In the genomic region with DNA sequence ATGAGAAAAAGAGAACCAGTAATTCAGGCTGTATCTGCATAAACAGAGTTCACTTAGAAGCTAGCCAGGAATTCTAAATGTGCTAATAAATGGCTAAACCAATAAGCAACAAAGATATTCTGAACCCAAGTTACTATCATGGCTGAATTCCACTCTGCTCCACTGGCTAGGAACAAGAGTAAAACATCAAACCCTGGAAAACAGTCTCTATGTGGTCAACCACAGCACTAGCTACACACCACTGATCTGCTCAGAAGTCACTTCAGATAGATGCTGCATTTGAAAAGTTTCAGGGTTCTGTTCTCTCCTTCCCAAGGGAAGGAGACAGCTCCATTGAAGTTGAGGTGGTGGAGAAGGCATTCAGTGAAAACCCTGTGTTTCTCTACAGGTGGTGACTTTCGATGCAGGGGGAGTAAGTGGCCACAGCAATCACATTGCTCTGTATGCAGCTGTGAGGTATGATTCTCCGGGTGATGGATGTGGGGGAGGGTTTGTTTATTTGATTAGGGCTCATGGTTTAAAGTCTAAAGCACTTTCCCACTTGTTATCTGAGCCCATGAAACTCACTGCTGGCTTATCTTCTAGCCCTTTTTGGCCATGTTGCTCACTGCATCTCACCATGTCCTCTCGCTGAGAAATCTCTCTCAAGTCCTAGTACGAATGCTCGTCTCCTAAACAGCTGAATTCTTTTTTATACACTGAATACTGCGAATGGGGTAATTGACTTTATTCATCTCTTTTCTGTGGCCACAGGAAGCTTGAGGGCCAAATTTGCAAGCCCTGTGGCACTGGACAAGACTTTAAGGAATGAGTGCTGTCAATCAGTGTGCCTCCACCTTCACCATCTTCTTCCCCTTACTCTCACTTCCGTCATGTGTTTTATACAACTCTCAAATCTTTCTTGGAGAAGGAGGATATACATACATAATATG, we compare ENCODE assay signal across 1 cellular context.
TF ChIP-seq lines count a peak whose summit lies in the region.

No MANE protein-coding gene starts in this region.

TF ChIP-seq in HepG2, 621 proteins besides CTCF, POLR2A, EP300 and RAD21 (continued from another document and continues in another):
- peak; percentile 60; the same call in 1 of the 2 replicates for TF ChIP-seq ZNF782 (CRISPR knock-in tag; IDR thresholded peaks at IDR 0.05; ENCODE audit: borderline replicate concordance)
- TF ChIP-seq, protein P1, sequence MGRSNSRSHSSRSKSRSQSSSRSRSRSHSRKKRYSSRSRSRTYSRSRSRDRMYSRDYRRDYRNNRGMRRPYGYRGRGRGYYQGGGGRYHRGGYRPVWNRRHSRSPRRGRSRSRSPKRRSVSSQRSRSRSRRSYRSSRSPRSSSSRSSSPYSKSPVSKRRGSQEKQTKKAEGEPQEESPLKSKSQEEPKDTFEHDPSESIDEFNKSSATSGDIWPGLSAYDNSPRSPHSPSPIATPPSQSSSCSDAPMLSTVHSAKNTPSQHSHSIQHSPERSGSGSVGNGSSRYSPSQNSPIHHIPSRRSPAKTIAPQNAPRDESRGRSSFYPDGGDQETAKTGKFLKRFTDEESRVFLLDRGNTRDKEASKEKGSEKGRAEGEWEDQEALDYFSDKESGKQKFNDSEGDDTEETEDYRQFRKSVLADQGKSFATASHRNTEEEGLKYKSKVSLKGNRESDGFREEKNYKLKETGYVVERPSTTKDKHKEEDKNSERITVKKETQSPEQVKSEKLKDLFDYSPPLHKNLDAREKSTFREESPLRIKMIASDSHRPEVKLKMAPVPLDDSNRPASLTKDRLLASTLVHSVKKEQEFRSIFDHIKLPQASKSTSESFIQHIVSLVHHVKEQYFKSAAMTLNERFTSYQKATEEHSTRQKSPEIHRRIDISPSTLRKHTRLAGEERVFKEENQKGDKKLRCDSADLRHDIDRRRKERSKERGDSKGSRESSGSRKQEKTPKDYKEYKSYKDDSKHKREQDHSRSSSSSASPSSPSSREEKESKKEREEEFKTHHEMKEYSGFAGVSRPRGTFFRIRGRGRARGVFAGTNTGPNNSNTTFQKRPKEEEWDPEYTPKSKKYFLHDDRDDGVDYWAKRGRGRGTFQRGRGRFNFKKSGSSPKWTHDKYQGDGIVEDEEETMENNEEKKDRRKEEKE (IDR thresholded peaks at IDR 0.05), result no peak
- TF ChIP-seq, protein P2, sequence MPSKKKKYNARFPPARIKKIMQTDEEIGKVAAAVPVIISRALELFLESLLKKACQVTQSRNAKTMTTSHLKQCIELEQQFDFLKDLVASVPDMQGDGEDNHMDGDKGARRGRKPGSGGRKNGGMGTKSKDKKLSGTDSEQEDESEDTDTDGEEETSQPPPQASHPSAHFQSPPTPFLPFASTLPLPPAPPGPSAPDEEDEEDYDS (CRISPR knock-in tag; IDR thresholded peaks at IDR 0.05), result peak; percentile 45; the same call in 1 of the 2 replicates
- TF ChIP-seq, protein P3, sequence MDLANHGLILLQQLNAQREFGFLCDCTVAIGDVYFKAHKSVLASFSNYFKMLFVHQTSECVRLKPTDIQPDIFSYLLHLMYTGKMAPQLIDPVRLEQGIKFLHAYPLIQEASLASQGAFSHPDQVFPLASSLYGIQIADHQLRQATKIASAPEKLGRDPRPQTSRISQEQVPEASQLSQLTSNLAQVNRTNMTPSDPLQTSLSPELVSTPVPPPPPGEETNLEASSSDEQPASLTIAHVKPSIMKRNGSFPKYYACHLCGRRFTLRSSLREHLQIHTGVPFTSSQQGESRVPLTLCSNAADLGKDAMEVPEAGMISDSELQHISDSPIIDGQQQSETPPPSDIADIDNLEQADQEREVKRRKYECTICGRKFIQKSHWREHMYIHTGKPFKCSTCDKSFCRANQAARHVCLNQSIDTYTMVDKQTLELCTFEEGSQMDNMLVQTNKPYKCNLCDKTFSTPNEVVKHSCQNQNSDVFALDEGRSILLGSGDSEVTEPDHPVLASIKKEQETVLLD (CRISPR knock-in tag; IDR thresholded peaks at IDR 0.05; ENCODE audit: low read depth), result no peak
- TF ChIP-seq, protein P4, sequence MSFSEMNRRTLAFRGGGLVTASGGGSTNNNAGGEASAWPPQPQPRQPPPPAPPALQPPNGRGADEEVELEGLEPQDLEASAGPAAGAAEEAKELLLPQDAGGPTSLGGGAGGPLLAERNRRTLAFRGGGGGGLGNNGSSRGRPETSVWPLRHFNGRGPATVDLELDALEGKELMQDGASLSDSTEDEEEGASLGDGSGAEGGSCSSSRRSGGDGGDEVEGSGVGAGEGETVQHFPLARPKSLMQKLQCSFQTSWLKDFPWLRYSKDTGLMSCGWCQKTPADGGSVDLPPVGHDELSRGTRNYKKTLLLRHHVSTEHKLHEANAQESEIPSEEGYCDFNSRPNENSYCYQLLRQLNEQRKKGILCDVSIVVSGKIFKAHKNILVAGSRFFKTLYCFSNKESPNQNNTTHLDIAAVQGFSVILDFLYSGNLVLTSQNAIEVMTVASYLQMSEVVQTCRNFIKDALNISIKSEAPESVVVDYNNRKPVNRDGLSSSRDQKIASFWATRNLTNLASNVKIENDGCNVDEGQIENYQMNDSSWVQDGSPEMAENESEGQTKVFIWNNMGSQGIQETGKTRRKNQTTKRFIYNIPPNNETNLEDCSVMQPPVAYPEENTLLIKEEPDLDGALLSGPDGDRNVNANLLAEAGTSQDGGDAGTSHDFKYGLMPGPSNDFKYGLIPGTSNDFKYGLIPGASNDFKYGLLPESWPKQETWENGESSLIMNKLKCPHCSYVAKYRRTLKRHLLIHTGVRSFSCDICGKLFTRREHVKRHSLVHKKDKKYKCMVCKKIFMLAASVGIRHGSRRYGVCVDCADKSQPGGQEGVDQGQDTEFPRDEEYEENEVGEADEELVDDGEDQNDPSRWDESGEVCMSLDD (CRISPR knock-in tag; IDR thresholded peaks at IDR 0.05; ENCODE audit: borderline replicate concordance), result no peak
- TF ChIP-seq SAP130 (CRISPR knock-in tag; IDR thresholded peaks at IDR 0.05; ENCODE audit: low read depth), result peak; percentile 82
- TF ChIP-seq MYC (CRISPR knock-in tag; IDR thresholded peaks at IDR 0.05; ENCODE audit: borderline replicate concordance), result peak; percentile 28; the same call in 1 of the 2 replicates
- no peak for TF ChIP-seq ZNF775 (CRISPR knock-in tag; IDR thresholded peaks at IDR 0.05; ENCODE audit: borderline replicate concordance)
- TF ChIP-seq ZNF530 (CRISPR knock-in tag; IDR thresholded peaks at IDR 0.05; ENCODE audit: low read depth), result no peak
- TF ChIP-seq, protein P5, sequence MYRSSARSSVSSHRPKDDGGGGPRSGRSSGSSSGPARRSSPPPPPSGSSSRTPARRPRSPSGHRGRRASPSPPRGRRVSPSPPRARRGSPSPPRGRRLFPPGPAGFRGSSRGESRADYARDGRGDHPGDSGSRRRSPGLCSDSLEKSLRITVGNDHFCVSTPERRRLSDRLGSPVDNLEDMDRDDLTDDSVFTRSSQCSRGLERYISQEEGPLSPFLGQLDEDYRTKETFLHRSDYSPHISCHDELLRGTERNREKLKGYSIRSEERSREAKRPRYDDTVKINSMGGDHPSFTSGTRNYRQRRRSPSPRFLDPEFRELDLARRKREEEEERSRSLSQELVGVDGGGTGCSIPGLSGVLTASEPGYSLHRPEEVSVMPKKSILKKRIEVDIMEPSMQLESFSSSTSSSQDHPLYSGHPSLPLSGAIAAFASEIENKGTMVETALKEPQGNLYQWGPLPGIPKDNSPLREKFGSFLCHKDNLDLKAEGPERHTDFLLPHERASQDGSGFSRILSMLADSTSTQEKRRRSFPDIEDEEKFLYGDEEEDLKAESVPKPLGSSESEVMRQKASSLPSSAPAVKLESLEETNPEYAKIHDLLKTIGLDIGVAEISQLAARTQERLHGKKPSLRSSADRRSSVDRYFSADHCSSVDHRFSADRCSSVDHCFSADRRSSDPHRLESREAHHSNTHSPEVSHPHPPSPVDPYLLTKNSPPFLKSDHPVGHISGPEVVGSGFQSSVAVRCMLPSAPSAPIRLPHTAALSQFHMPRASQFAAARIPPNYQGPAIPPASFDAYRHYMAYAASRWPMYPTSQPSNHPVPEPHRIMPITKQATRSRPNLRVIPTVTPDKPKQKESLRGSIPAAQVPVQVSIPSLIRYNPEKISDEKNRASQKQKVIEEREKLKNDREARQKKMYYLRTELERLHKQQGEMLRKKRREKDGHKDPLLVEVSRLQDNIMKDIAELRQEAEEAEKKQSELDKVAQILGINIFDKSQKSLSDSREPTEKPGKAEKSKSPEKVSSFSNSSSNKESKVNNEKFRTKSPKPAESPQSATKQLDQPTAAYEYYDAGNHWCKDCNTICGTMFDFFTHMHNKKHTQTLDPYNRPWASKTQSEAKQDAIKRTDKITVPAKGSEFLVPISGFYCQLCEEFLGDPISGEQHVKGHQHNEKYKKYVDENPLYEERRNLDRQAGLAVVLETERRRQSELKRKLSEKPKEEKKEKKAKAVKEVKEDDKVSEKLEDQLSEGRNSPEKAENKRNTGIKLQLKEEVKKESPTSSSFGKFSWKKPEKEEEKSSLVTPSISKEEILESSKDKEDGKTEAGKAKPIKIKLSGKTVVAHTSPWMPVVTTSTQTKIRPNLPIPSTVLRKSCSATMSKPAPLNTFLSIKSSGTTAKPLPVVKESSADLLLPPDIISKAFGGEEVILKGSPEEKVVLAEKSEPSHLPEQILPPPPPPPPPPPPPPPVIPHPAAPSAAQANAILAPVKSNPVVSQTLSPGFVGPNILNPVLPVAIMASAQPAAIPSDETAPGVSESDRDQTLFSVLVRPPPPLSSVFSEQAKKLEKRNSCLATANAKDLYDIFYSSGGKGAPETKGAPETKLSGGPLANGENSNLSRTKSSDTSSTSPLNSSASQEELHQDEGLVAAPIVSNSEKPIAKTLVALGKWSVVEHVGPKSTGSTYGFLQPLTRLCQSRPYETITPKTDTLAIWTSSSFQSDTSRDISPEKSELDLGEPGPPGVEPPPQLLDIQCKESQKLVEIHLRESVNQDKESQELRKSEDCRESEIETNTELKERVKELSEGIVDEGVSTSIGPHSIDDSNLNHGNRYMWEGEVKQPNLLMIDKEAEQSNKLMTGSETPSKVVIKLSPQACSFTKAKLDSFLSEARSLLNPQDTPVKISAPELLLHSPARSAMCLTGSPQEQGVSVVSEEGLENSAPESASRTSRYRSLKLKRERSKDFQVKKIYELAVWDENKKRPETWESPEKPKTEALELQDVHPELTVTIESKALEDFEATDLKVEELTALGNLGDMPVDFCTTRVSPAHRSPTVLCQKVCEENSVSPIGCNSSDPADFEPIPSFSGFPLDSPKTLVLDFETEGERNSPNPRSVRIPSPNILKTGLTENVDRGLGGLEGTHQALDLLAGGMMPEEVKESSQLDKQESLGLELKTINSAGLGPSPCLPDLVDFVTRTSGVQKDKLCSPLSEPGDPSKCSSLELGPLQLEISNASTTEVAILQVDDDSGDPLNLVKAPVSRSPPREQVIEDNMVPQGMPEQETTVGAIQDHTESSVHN (CRISPR knock-in tag; IDR thresholded peaks at IDR 0.05), result no peak
- no peak for TF ChIP-seq FOSL1 (CRISPR knock-in tag; IDR thresholded peaks at IDR 0.05; ENCODE audit: borderline replicate concordance)
- peak; percentile 41 for TF ChIP-seq XRCC5 (optimal IDR thresholded peaks at IDR 0.05; ENCODE audit: low read length)
- TF ChIP-seq ZSCAN22 (CRISPR knock-in tag; IDR thresholded peaks at IDR 0.05), result no peak
- TF ChIP-seq PPARG (CRISPR knock-in tag; conservative IDR thresholded peaks at IDR 0.05), result 0 out of 2 replicates have a peak, but pooled peaks have one; percentile 59
- peak; percentile 38; the same call in 1 of the 2 replicates for TF ChIP-seq ZNF652 (CRISPR knock-in tag; IDR thresholded peaks at IDR 0.05; ENCODE audit: borderline replicate concordance, low read depth)
- no peak for TF ChIP-seq SRSF1 (optimal IDR thresholded peaks at IDR 0.05; ENCODE audit: low read depth, low read length)
- TF ChIP-seq ZNF781 (CRISPR knock-in tag; IDR thresholded peaks at IDR 0.05; ENCODE audit: borderline replicate concordance, not compliant biosample characterization), result peak; percentile 65
- TF ChIP-seq, protein P6, sequence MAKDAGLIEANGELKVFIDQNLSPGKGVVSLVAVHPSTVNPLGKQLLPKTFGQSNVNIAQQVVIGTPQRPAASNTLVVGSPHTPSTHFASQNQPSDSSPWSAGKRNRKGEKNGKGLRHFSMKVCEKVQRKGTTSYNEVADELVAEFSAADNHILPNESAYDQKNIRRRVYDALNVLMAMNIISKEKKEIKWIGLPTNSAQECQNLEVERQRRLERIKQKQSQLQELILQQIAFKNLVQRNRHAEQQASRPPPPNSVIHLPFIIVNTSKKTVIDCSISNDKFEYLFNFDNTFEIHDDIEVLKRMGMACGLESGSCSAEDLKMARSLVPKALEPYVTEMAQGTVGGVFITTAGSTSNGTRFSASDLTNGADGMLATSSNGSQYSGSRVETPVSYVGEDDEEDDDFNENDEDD (CRISPR knock-in tag; IDR thresholded peaks at IDR 0.05; ENCODE audit: borderline replicate concordance), result peak; percentile 37; the same call in 1 of the 2 replicates
- TF ChIP-seq ETV6 (CRISPR knock-in tag; conservative IDR thresholded peaks at IDR 0.05), result no peak
- TF ChIP-seq, protein P7, sequence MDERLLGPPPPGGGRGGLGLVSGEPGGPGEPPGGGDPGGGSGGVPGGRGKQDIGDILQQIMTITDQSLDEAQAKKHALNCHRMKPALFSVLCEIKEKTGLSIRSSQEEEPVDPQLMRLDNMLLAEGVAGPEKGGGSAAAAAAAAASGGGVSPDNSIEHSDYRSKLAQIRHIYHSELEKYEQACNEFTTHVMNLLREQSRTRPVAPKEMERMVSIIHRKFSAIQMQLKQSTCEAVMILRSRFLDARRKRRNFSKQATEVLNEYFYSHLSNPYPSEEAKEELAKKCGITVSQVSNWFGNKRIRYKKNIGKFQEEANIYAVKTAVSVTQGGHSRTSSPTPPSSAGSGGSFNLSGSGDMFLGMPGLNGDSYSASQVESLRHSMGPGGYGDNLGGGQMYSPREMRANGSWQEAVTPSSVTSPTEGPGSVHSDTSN (CRISPR knock-in tag; IDR thresholded peaks at IDR 0.05), result peak; percentile 54; the same call in 1 of the 2 replicates
- peak; percentile 69 for TF ChIP-seq SRF (IDR thresholded peaks at IDR 0.05; ENCODE audit: low read depth, low read length)
- no peak for TF ChIP-seq ZFAT (CRISPR knock-in tag; conservative IDR thresholded peaks at IDR 0.05)
- TF ChIP-seq HMG20A (CRISPR knock-in tag; IDR thresholded peaks at IDR 0.05; ENCODE audit: borderline replicate concordance), result peak; percentile 47; the same call in 1 of the 2 replicates
- 0 out of 2 replicates have a peak, but pooled peaks have one; percentile 52 for TF ChIP-seq ZBTB7B (CRISPR knock-in tag; IDR thresholded peaks at IDR 0.05)
- TF ChIP-seq SOX13 (IDR thresholded peaks at IDR 0.05), result no peak
- TF ChIP-seq SOX13 (CRISPR knock-in tag; conservative IDR thresholded peaks at IDR 0.05 in 1 of 2, IDR thresholded peaks at IDR 0.05 in 1 of 2), result peak in 1 of 2 experiments; percentile 73; a peak in 2 of 4 replicates
- TF ChIP-seq NFIB (CRISPR knock-in tag; IDR thresholded peaks at IDR 0.05; ENCODE audit: borderline replicate concordance), result no peak
- TF ChIP-seq, protein P8, sequence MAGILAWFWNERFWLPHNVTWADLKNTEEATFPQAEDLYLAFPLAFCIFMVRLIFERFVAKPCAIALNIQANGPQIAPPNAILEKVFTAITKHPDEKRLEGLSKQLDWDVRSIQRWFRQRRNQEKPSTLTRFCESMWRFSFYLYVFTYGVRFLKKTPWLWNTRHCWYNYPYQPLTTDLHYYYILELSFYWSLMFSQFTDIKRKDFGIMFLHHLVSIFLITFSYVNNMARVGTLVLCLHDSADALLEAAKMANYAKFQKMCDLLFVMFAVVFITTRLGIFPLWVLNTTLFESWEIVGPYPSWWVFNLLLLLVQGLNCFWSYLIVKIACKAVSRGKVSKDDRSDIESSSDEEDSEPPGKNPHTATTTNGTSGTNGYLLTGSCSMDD (CRISPR knock-in tag; IDR thresholded peaks at IDR 0.05), result no peak
- peak; percentile 81 for TF ChIP-seq HOXA3 (CRISPR knock-in tag; IDR thresholded peaks at IDR 0.05)
- TF ChIP-seq MIXL1 (CRISPR knock-in tag; IDR thresholded peaks at IDR 0.05), result peak; percentile 79
- TF ChIP-seq ZBTB8A (CRISPR knock-in tag; IDR thresholded peaks at IDR 0.05; ENCODE audit: borderline replicate concordance, low read depth), result peak; percentile 69; the same call in 1 of the 2 replicates
